In the genomic region with DNA sequence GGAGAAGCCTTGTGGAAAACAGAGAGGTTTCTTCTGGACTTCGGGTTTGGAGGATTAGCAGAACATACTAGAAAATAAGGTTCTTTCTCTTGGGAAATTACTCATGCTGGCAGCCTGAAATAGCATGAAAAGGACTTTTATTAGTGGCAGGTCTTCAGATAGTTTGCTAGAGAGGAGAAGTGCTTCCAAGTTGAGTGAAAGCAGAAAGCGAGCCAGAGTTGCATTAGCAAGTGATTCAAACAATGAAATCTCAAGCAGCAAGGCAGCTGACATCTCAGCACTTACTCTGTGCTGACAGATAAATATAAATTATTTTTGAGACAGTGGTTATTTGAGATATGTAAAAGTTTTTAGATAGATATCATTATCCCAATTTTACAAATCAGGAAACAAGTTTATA, we compare ENCODE assay signal across 19 cellular contexts.
DNase-seq lines count a peak whose midpoint lies in the region; ATAC-seq and TF ChIP-seq lines count a peak whose summit lies in the region.
"Had no signal": no experiment of that assay in that cellular context is flagged by ENCODE, and none has a peak within 500 bp of the region (broad histone marks: within the 10 kb centered on the region; RNA-seq: fewer than 3 reads in every experiment).

No MANE protein-coding gene starts in this region.

- H3K27ac Mint-ChIP-seq in neural progenitor cell: peak overlapping the region; percentile 27
- H3K27ac Mint-ChIP-seq: activated naive CD8-positive, alpha-beta T cell treated with anti-CD3 and anti-CD28 coated beads, Interleukin-2, amount 50 U/mL, for 24 hours; activated T-cell treated with anti-CD3 and anti-CD28 coated beads, Interleukin-2, amount 50 U/mL, for 72 hours; B cell; T-helper 2 cell treated with Interferon-gamma antibody and Interleukin-4, amounts not matched to agents 5 μg/mL and 100 μg/mL, for 36 hours had no signal

- H3K27me3 ChIP-seq in BLaER1: no peaks in the 10 kb centered on the region
- H3K27me3 ChIP-seq in RWPE2 (ENCODE audit: insufficient read depth, poor library complexity, severe bottlenecking): no peaks in the 10 kb centered on the region
- H3K27me3 ChIP-seq in neural progenitor cell: no peaks in the 10 kb centered on the region
- H3K27me3 ChIP-seq in breast epithelium: no peaks in the 10 kb centered on the region
- H3K27me3 ChIP-seq: spleen had no signal

- H3K27ac ChIP-seq in BLaER1 (no peak overlapping the region), RWPE2 (ENCODE audit: poor library complexity, severe bottlenecking) (peak overlapping the region; percentile 6), neural progenitor cell (peak overlapping the region; percentile 31), breast epithelium (no peak overlapping the region)
- H3K27ac ChIP-seq: neutrophil, spleen had no signal

- H3K4me3 ChIP-seq in BLaER1 (no peak overlapping the region), RWPE2 (ENCODE audit: severe bottlenecking) (no peak overlapping the region), neural progenitor cell (no peak overlapping the region), breast epithelium (no peak overlapping the region)
- H3K4me3 ChIP-seq: GM12878, spleen had no signal

- no peak overlapping the region for H2AFZ ChIP-seq in neural progenitor cell (replicated peaks)

- TF ChIP-seq POLR2A in breast epithelium (IDR thresholded peaks at IDR 0.05): no peak

- DNase-seq in RWPE2 (ENCODE audit: low spot score) (no peak), globus pallidus (ENCODE audit: low spot score) (peak; percentile 7), neural progenitor cell (ENCODE audit: low spot score) (no peak), SIG-M5 treated with dmso at 0.1 percent for 504 hours (lab: John Stamatoyannopoulos, UW; ENCODE audit: unreplicated experiment) (no peak), breast epithelium (ENCODE audit: low spot score in 2 of 2) (no peak), NCI-H510A (lab: John Stamatoyannopoulos, UW) (no peak)
- DNase-seq: activated CD4-positive, alpha-beta T cell treated with anti-CD3 and anti-CD28 coated beads for 48 hours; activated naive CD8-positive, alpha-beta T cell treated with anti-CD3 and anti-CD28 coated beads, Interleukin-2, amount 50 U/mL, for 24 hours; activated T-cell treated with anti-CD3 and anti-CD28 coated beads, Interleukin-2, amount 50 U/mL, for 72 hours; KBM-7; NCI-H187; NCI-H748 treated with DMSO at 0.1 percent for 48 hours; spleen had no signal

- H3K9ac ChIP-seq in BLaER1 (no peak overlapping the region), neural progenitor cell (no peak overlapping the region)

- TF ChIP-seq CTCF in RWPE2 (IDR thresholded peaks at IDR 0.05; ENCODE audit: poor library complexity, severe bottlenecking) (no peak), neural progenitor cell (IDR thresholded peaks at IDR 0.05) (no peak), breast epithelium (IDR thresholded peaks at IDR 0.05) (no peak)

- H3K36me3 ChIP-seq in BLaER1 (no peaks in the 10 kb centered on the region), RWPE2 (ENCODE audit: low read depth) (0 out of 2 replicates have a peak, but pooled peaks cover 4% of the 10 kb centered on the region), neural progenitor cell (no peaks in the 10 kb centered on the region), breast epithelium (no peaks in the 10 kb centered on the region)
- H3K36me3 ChIP-seq: neutrophil, spleen had no signal

- peaks cover 32% of the 10 kb centered on the region for H3K4me1 ChIP-seq in BLaER1
- H3K4me1 ChIP-seq in RWPE2 (ENCODE audit: insufficient read depth, poor library complexity, severe bottlenecking): peaks cover 6% of the 10 kb centered on the region
- peaks cover 19% of the 10 kb centered on the region for H3K4me1 ChIP-seq in neural progenitor cell
- H3K4me1 ChIP-seq in breast epithelium: no peaks in the 10 kb centered on the region

- H3K27me3 Mint-ChIP-seq in neural progenitor cell (ENCODE audit: insufficient read depth, low read depth): no peaks in the 10 kb centered on the region
- H3K27me3 Mint-ChIP-seq: activated naive CD8-positive, alpha-beta T cell treated with anti-CD3 and anti-CD28 coated beads, Interleukin-2, amount 50 U/mL, for 24 hours; B cell had no signal

- H3K9me3 Mint-ChIP-seq in neural progenitor cell: no peaks in the 10 kb centered on the region
- H3K9me3 Mint-ChIP-seq: activated naive CD8-positive, alpha-beta T cell treated with anti-CD3 and anti-CD28 coated beads, Interleukin-2, amount 50 U/mL, for 24 hours; T-helper 2 cell treated with Interferon-gamma antibody and Interleukin-4, amounts not matched to agents 5 μg/mL and 100 μg/mL, for 36 hours had no signal

- no peaks in the 10 kb centered on the region for H3K9me3 ChIP-seq in BLaER1
- no peaks in the 10 kb centered on the region for H3K9me3 ChIP-seq in RWPE2 (ENCODE audit: severe bottlenecking)
- H3K9me3 ChIP-seq in neural progenitor cell (ENCODE audit: low read depth): no peaks in the 10 kb centered on the region
- H3K9me3 ChIP-seq in breast epithelium: no peaks in the 10 kb centered on the region
- H3K9me3 ChIP-seq: neutrophil, spleen had no signal

- peaks cover 8% of the 10 kb centered on the region for H3F3A ChIP-seq in neural progenitor cell (ENCODE audit: low read depth)

- no peak; the same call in 2 of the 3 replicates for ATAC-seq in RWPE2 (ENCODE audit: low read depth)
- no peak for ATAC-seq in GM18502 (IDR thresholded peaks at IDR 0.05; ENCODE audit: poor library complexity, unreplicated experiment)
- ATAC-seq: activated naive CD8-positive, alpha-beta T cell treated with anti-CD3 and anti-CD28 coated beads, Interleukin-2, amount 50 U/mL, for 24 hours; activated T-cell treated with anti-CD3 and anti-CD28 coated beads, Interleukin-2, amount 50 U/mL, for 72 hours; GM12878 had no signal

- intact Hi-C loops in breast epithelium (cut with DNase I; ENCODE audit: low total_unique reads): no loop called here

- H3K36me3 Mint-ChIP-seq in neural progenitor cell: no peaks in the 10 kb centered on the region

- no peak overlapping the region for H3K4me3 Mint-ChIP-seq in neural progenitor cell
- H3K4me3 Mint-ChIP-seq: activated naive CD8-positive, alpha-beta T cell treated with anti-CD3 and anti-CD28 coated beads, Interleukin-2, amount 50 U/mL, for 24 hours; B cell; T-helper 2 cell treated with Interferon-gamma antibody and Interleukin-4, amounts not matched to agents 5 μg/mL and 100 μg/mL, for 36 hours had no signal

- H3K4me2 ChIP-seq in BLaER1 (peak overlapping the region; percentile 57), neural progenitor cell (peak overlapping the region; percentile 48)

- H4K20me1 ChIP-seq in BLaER1 (no peaks in the 10 kb centered on the region), neural progenitor cell (ENCODE audit: low read depth) (no peaks in the 10 kb centered on the region)

- peaks cover 7% of the 10 kb centered on the region for H3K79me2 ChIP-seq in neural progenitor cell (ENCODE audit: low read depth)

- H3K4me1 Mint-ChIP-seq in neural progenitor cell: peaks cover 9% of the 10 kb centered on the region
- H3K4me1 Mint-ChIP-seq: activated naive CD8-positive, alpha-beta T cell treated with anti-CD3 and anti-CD28 coated beads, Interleukin-2, amount 50 U/mL, for 24 hours had no signal

Comparison
In these comparisons a context has a peak if more than half of its experiments do, and no peak if none do; other contexts are left out.
1. H3K27ac ChIP-seq: peak in RWPE2 (single experiment) and neural progenitor cell (single experiment); none in BLaER1 (single experiment) and breast epithelium (0 of 2).